7 cellular contexts compared by ENCODE assay signal in the genomic region with DNA sequence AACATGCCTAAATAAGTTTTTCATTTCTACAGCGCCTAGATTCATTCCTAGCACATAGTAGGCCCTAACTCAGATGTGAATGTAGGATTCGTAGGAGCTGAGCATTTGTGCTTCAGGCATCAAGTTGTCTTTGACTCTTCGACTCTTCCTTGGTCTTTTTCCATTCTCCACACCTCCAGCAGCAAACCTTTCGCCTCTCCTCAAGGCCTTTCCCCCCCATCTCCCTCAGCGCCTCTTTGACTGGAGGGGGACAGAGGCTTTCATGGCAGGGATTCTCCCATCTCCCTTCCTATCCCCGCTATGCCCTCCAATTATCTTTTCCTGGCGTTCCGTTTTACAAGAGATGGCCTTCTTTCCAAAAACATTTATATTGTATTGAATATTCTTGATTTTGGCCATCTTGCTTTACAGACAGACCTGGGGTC. TPM values are rescaled to one million over a fixed set of nuclear protein-coding genes. Genes with fewer than 3 reads are reported as not detected.
A peak's percentile ranks its signal among the peaks of the same experiment; 100 is the strongest.
DNase-seq lines count a peak whose midpoint lies in the region; TF ChIP-seq lines count a peak whose summit lies in the region.

No MANE protein-coding gene starts in this region.

- H3K9ac ChIP-seq in skeletal muscle tissue (ENCODE audit: low read depth in 1 of 3, low read length in 3 of 3): peak overlapping the region; percentile 78 to 93 (median 93)

- DNase-seq in HAP-1 (ENCODE audit: low spot score in 2 of 2) (peak in 1 of 2 experiments; percentile 25), RWPE1 (ENCODE audit: low spot score) (peak; percentile 11), fibroblast of the aortic adventitia (ENCODE audit: low read depth) (no peak), SIG-M5 (lab: John Stamatoyannopoulos, UW) (no peak), globus pallidus (ENCODE audit: low spot score) (no peak), germinal center (ENCODE audit: low spot score) (no peak)

- POLR2A ChIA-PET in RWPE1 (lab: Yijun Ruan, JAX; ENCODE audit: low non-redundant PET): no interaction called here

- H3K27ac ChIP-seq in RWPE1 (peak overlapping the region; percentile 86), skeletal muscle tissue (ENCODE audit: low read depth, low read length) (peak overlapping the region; percentile 45)

- in situ Hi-C loops in HAP-1 (cut with MboI; ENCODE audit: low sequenced_read_pairs): no loop called here

- no peaks in the 10 kb centered on the region for H3K9me3 ChIP-seq in HAP-1
- H3K9me3 ChIP-seq in skeletal muscle tissue (ENCODE audit: control insufficient read depth in 3 of 3, low read length in 3 of 3): no peaks in the 10 kb centered on the region

- H3K4me3 ChIP-seq in HAP-1 (peak overlapping the region; percentile 91), fibroblast of the aortic adventitia (ENCODE audit: low read depth, low read length) (peak overlapping the region; percentile 92), skeletal muscle tissue (ENCODE audit: low read length in 3 of 3) (peak overlapping the region; percentile 77 to 96 (median 94))

- H3K36me3 ChIP-seq in HAP-1 (replicated peaks) (peaks cover 27% of the 10 kb centered on the region), skeletal muscle tissue (ENCODE audit: control insufficient read depth in 3 of 3, insufficient read depth in 3 of 3, low read length in 3 of 3) (peaks cover 0 to 7% (median 4%) of the 10 kb centered on the region in 3 donors)

- peaks cover 7% of the 10 kb centered on the region for H3K4me1 ChIP-seq in HAP-1
- H3K4me1 ChIP-seq in skeletal muscle tissue (ENCODE audit: control insufficient read depth in 3 of 3, insufficient read depth in 3 of 3, low read length in 3 of 3): peaks cover 9 to 16% (median 14%) of the 10 kb centered on the region in 3 donors

- H3K27me3 ChIP-seq in HAP-1 (ENCODE audit: low read depth): no peaks in the 10 kb centered on the region
- no peaks in the 10 kb centered on the region for H3K27me3 ChIP-seq in skeletal muscle tissue (ENCODE audit: control insufficient read depth in 3 of 3, insufficient read depth in 3 of 3, low read length in 3 of 3)

- CTCF ChIA-PET in RWPE1 (lab: Yijun Ruan, JAX): no interaction called here

- TF ChIP-seq CTCF in RWPE1 (conservative IDR thresholded peaks at IDR 0.05; ENCODE audit: low read depth): no peak
- TF ChIP-seq CTCF in fibroblast of the aortic adventitia (IDR thresholded peaks at IDR 0.05; ENCODE audit: insufficient read depth, low read length): no peak

RNA-seq across cellular contexts. Expression of a gene that starts 0.7 kb away (rescaled TPM):
- total RNA-seq in fibroblast of the aortic adventitia (ENCODE audit: low replicate concordance) (15.0 and 27.6 TPM in 2 replicates), skeletal muscle tissue (7.3 TPM)

RNA-seq across cellular contexts. Expression of a gene that starts 10.8 kb away (rescaled TPM):
- total RNA-seq in fibroblast of the aortic adventitia (ENCODE audit: low replicate concordance): 27.8 and 29.0 TPM in 2 replicates
- total RNA-seq in skeletal muscle tissue: 30.8 TPM
